In genomic region chr17:43018008-43018853, GRCh38 we compare ENCODE assay signal across 8 cellular contexts. TPM values are rescaled to one million over a fixed set of nuclear protein-coding genes. Genes with fewer than 3 reads are reported as not detected.
DNase-seq lines count a peak whose midpoint lies in the region; ATAC-seq and TF ChIP-seq lines count a peak whose summit lies in the region.

No MANE protein-coding gene starts in this region.

- H3K4me1 Mint-ChIP-seq in endothelial cell (ENCODE audit: unreplicated experiment): peaks cover 51% of the 10 kb centered on the region

- in situ Hi-C loops in transverse colon (cut with MboI; ENCODE audit: low pct_ligation_motif_present in 1 of 4, low pct_unique_long_range_greater_than_20kb in 1 of 4, low sequenced_read_pairs in 3 of 4): loop anchor here in 1 of 4 donors (25.0 kb wide), 1 partner anchor 319 kb away; no protein-coding TSS in a partner anchor

- intact Hi-C loops in transverse colon (cut with DNase I; ENCODE audit: low total_unique reads): loop anchor here (10.0 kb wide), 1 partner anchor 297 kb away; no protein-coding TSS in a partner anchor

- H3K27ac Mint-ChIP-seq in endothelial cell (ENCODE audit: unreplicated experiment): peak overlapping the region; percentile 84

- H3K27me3 ChIP-seq in transverse colon: peaks cover 3% of the 10 kb centered on the region

- TF ChIP-seq CTCF in endothelial cell (IDR thresholded peaks at IDR 0.05; ENCODE audit: unreplicated experiment): no peak
- no peak for TF ChIP-seq CTCF in transverse colon (IDR thresholded peaks at IDR 0.05)

- peak; percentile 19 for ATAC-seq in stimulated activated naive CD8-positive, alpha-beta T cell treated with anti-CD3 and anti-CD28 coated beads, Interleukin-15, Interleukin-2, amounts not matched to agents 100 U/mL and 50 U/mL, for 24 hours
- no peak for ATAC-seq in HG02970 (IDR thresholded peaks at IDR 0.05; ENCODE audit: low FRiP score, unreplicated experiment)

- H3K4me1 ChIP-seq in transverse colon: peaks cover 6 to 43% (median 24%) of the 10 kb centered on the region in 4 donors

- peaks cover 26% of the 10 kb centered on the region for H3K36me3 Mint-ChIP-seq in endothelial cell (ENCODE audit: low read depth, unreplicated experiment)

- peak overlapping the region in 2 of 4 donors; percentile 24 to 91 for H3K27ac ChIP-seq in transverse colon

- H3K4me3 Mint-ChIP-seq in endothelial cell (ENCODE audit: unreplicated experiment): peak overlapping the region; percentile 73

- no peaks in the 10 kb centered on the region for H3K9me3 Mint-ChIP-seq in endothelial cell (ENCODE audit: unreplicated experiment)

- no peaks in the 10 kb centered on the region for H3K36me3 ChIP-seq in transverse colon

- WGBS in transverse colon (ENCODE audit: low coverage in 1 of 2), 2 donors: 60 to 69% methylated on average over 3 to 19 of the region's 19 CpGs

- no peak overlapping the region for H3K4me3 ChIP-seq in transverse colon

- H3K27me3 Mint-ChIP-seq in endothelial cell (ENCODE audit: unreplicated experiment): peaks cover 15% of the 10 kb centered on the region

- peak; percentile 47 for DNase-seq in activated CD4-positive, alpha-beta T cell treated with anti-CD3 and anti-CD28 coated beads, Interleukin-2, amount 50 U/mL, for 1 hour
- no peak for DNase-seq in activated CD4-positive, alpha-beta T cell treated with anti-CD3 and anti-CD28 coated beads for 4 hours
- DNase-seq in NCI-H2227 treated with DMSO at 0.1 percent for 48 hours (lab: John Stamatoyannopoulos, UW) (peak; percentile 35), endothelial cell (ENCODE audit: low spot score) (peak; percentile 33), transverse colon (no peak)
- no peak for DNase-seq in stimulated activated naive CD8-positive, alpha-beta T cell treated with anti-CD3 and anti-CD28 coated beads, Interleukin-15, Interleukin-2, amounts not matched to agents 100 U/mL and 50 U/mL, for 24 hours
- DNase-seq in stimulated activated CD4-positive, alpha-beta T cell treated with anti-CD3 and anti-CD28 coated beads, Interleukin-4, amount 100 ng/mL, for 1 hour: no peak

- TF ChIP-seq POLR2A in transverse colon (IDR thresholded peaks at IDR 0.05): no peak

- TF ChIP-seq EP300 in transverse colon (IDR thresholded peaks at IDR 0.05; ENCODE audit: low read depth): no peak

- H3K9me3 ChIP-seq in transverse colon: no peaks in the 10 kb centered on the region

RNA-seq across cellular contexts. Expression of gene VAT1, which starts 4.0 kb away (rescaled TPM):
- total RNA-seq in endothelial cell (ENCODE audit: unreplicated experiment): 460 TPM
- 10 to 100 TPM; 26.2 to 94.1 (median 65.7) TPM for total RNA-seq in transverse colon

RNA-seq across cellular contexts. Expression of gene RND2, which starts 6.8 kb away (rescaled TPM):
- total RNA-seq in endothelial cell (ENCODE audit: unreplicated experiment) (5.9 TPM), transverse colon (under 1 TPM in 2 of 4 donors, not detected in 2; 0.41 to 0.64 TPM)

RNA-seq across cellular contexts. Expression of gene IFI35, which starts 11.6 kb away (rescaled TPM):
- total RNA-seq in endothelial cell (ENCODE audit: unreplicated experiment) (4.2 TPM), transverse colon (10 to 100 TPM; 11.5 to 81.1 (median 47.2) TPM)

RNA-seq across cellular contexts. Expression of gene RPL27, which starts 20.0 kb away (rescaled TPM):
- total RNA-seq in endothelial cell (ENCODE audit: unreplicated experiment) (1,237 TPM), transverse colon (100 to 1,000 TPM; 243 to 836 (median 677) TPM)

RNA-seq across cellular contexts. Expression of gene RUNDC1, which starts 37.9 kb away (rescaled TPM):
- total RNA-seq in endothelial cell (ENCODE audit: unreplicated experiment) (12.2 TPM), transverse colon (10 to 100 TPM; 18.1 to 43.8 (median 27.8) TPM)

Comparison
In these comparisons a context has a peak if more than half of its experiments do, and no peak if none do; other contexts are left out.
1. DNase-seq: peak in activated CD4-positive, alpha-beta T cell treated with anti-CD3 and anti-CD28 coated beads, Interleukin-2, amount 50 U/mL, for 1 hour (single experiment), NCI-H2227 treated with DMSO at 0.1 percent for 48 hours (single experiment) and endothelial cell (single experiment); none in activated CD4-positive, alpha-beta T cell treated with anti-CD3 and anti-CD28 coated beads for 4 hours (0 of 2), stimulated activated naive CD8-positive, alpha-beta T cell treated with anti-CD3 and anti-CD28 coated beads, Interleukin-15, Interleukin-2, amounts not matched to agents 100 U/mL and 50 U/mL, for 24 hours (single experiment), transverse colon (single experiment) and stimulated activated CD4-positive, alpha-beta T cell treated with anti-CD3 and anti-CD28 coated beads, Interleukin-4, amount 100 ng/mL, for 1 hour (single experiment).